ENCODE assay signal across 2 cellular contexts in the genomic region with DNA sequence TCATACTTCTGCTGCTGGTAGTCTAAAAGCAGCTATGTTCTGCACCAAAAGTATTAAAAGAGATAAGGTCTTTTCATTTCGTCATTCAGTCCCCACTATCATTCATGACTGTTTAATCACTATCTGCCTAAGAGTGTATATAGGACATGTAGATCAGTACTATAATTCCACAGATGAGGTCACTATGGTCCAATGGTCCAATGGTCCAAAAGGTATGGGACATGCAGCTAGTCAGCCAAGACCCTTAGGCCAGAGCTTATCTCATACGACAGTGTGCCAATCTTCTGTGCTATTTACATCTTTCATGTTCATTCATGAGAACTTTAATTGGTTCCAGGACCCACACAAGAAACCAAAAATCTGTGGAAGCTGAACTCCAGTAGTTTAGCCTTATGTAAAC.
TF ChIP-seq lines count a peak whose summit lies in the region.

No MANE protein-coding gene starts in this region.

TF ChIP-seq in HepG2, 621 proteins besides CTCF, POLR2A, EP300 and RAD21:
- no peak for TF ChIP-seq ZNF335 (CRISPR knock-in tag; IDR thresholded peaks at IDR 0.05)
- no peak for TF ChIP-seq NCOA5 (CRISPR knock-in tag; IDR thresholded peaks at IDR 0.05)
- no peak for TF ChIP-seq ZNF205 (CRISPR knock-in tag; IDR thresholded peaks at IDR 0.05)
- TF ChIP-seq MBNL3 (CRISPR knock-in tag; conservative IDR thresholded peaks at IDR 0.05): no peak
- TF ChIP-seq SRY (CRISPR knock-in tag; IDR thresholded peaks at IDR 0.05): no peak
- TF ChIP-seq ZSCAN9 (CRISPR knock-in tag; IDR thresholded peaks at IDR 0.05; ENCODE audit: borderline replicate concordance): no peak
- TF ChIP-seq, protein P1, sequence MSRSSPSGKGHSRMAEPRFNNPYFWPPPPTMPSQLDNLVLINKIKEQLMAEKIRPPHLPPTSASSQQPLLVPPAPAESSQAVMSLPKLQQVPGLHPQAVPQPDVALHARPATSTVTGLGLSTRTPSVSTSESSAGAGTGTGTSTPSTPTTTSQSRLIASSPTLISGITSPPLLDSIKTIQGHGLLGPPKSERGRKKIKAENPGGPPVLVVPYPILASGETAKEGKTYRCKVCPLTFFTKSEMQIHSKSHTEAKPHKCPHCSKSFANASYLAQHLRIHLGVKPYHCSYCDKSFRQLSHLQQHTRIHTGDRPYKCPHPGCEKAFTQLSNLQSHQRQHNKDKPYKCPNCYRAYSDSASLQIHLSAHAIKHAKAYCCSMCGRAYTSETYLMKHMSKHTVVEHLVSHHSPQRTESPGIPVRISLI (CRISPR knock-in tag; IDR thresholded peaks at IDR 0.05; ENCODE audit: borderline replicate concordance): no peak
- TF ChIP-seq ZZZ3 (CRISPR knock-in tag; IDR thresholded peaks at IDR 0.05; ENCODE audit: borderline replicate concordance): no peak
- TF ChIP-seq BORCS8-MEF2B (CRISPR knock-in tag; IDR thresholded peaks at IDR 0.05): no peak
- no peak for TF ChIP-seq KAT2B (IDR thresholded peaks at IDR 0.05; ENCODE audit: borderline replicate concordance, low read depth, low read length)
- no peak for TF ChIP-seq HDAC1 (CRISPR knock-in tag; IDR thresholded peaks at IDR 0.05)
- TF ChIP-seq, protein P2, sequence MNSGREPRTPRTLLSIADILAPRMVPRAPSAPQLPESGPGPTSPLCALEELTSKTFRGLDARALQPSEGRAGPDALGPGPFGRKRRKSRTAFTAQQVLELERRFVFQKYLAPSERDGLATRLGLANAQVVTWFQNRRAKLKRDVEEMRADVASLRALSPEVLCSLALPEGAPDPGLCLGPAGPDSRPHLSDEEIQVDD (CRISPR knock-in tag; IDR thresholded peaks at IDR 0.05; ENCODE audit: borderline replicate concordance): no peak
- no peak for TF ChIP-seq ZNF329 (CRISPR knock-in tag; IDR thresholded peaks at IDR 0.05; ENCODE audit: low read depth)
- TF ChIP-seq, protein P3, sequence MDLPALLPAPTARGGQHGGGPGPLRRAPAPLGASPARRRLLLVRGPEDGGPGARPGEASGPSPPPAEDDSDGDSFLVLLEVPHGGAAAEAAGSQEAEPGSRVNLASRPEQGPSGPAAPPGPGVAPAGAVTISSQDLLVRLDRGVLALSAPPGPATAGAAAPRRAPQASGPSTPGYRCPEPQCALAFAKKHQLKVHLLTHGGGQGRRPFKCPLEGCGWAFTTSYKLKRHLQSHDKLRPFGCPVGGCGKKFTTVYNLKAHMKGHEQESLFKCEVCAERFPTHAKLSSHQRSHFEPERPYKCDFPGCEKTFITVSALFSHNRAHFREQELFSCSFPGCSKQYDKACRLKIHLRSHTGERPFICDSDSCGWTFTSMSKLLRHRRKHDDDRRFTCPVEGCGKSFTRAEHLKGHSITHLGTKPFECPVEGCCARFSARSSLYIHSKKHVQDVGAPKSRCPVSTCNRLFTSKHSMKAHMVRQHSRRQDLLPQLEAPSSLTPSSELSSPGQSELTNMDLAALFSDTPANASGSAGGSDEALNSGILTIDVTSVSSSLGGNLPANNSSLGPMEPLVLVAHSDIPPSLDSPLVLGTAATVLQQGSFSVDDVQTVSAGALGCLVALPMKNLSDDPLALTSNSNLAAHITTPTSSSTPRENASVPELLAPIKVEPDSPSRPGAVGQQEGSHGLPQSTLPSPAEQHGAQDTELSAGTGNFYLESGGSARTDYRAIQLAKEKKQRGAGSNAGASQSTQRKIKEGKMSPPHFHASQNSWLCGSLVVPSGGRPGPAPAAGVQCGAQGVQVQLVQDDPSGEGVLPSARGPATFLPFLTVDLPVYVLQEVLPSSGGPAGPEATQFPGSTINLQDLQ (CRISPR knock-in tag; IDR thresholded peaks at IDR 0.05): no peak

TF ChIP-seq in K562, 482 proteins besides CTCF, POLR2A, EP300 and RAD21:
- TF ChIP-seq ZNF586 (CRISPR knock-in tag; conservative IDR thresholded peaks at IDR 0.05) (no peak), ZKSCAN1 (IDR thresholded peaks at IDR 0.05; ENCODE audit: low read depth, low read length) (no peak)
